Comparison of ENCODE assay signal across 8 cellular contexts in the genomic region with DNA sequence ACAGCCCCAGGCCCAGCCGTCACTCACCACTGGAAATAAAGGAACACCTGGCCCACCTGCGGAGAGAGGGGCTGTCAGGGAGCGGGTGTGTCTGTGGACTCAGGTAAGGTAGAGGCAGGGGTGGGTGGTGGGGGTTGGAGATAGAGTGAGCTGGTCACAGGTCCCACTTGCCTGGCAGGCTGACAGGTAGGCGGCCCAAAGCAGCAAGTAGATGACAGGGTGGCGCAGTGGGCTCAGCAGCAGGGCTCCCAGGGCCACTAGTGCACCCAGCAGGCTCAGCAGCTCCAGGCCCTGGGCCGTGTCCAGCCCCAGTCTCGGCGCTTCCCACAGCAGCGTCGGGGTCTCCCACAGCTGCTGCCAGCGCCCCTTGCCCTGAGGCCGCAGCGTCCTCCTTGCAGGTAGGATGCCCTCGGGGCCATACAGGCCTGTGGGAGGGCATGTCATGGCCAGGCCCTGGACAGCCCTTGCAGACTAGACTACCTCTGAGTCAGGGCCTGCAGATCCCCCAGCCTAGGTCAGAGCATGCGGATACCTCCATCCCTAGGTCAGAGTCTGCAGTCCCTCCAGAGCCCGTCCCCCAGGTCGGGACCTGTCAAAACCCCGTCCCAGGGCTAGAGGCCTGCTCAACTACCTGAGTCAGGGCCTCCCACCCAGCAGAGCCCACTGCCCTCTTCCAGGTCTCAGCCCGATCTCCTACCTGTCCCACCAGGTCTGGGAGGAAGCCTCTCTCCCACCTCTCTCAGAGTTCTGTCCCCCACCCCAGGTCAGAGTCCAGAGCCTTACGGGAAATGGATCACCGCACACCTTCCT. TPM values are rescaled to one million over a fixed set of nuclear protein-coding genes. Genes with fewer than 3 reads are reported as not detected.
A peak's percentile ranks its signal among the peaks of the same experiment; 100 is the strongest.
DNase-seq lines count a peak whose midpoint lies in the region; ATAC-seq, FAIRE-seq and TF ChIP-seq lines count a peak whose summit lies in the region.

No MANE protein-coding gene starts in this region.

- CTCF ChIA-PET in HepG2 (lab: Yijun Ruan, JAX; ENCODE audit: low intra/inter-chr PET ratio, low total read pairs), result no interaction called here

- H3K4me2 ChIP-seq in Karpas-422 (ENCODE audit: low read depth, low read length, poor library complexity, severe bottlenecking), result peak overlapping the region; percentile 91
- H3K4me2 ChIP-seq in HepG2 (ENCODE audit: low read depth, low read length), result peak overlapping the region; percentile 86

- POLR2A ChIA-PET in HepG2 (lab: Yijun Ruan, JAX), result interaction anchor here (1.3 to 3.9 kb wide), 5 partner anchors 9 to 263 kb away, joined by 4 to 97 read pairs (median 12); a partner anchor contains a TSS

- no peaks in the 10 kb centered on the region for H3K9me3 ChIP-seq in Karpas-422 (ENCODE audit: low read length)
- no peaks in the 10 kb centered on the region for H3K9me3 ChIP-seq in HepG2 (ENCODE audit: low read length)
- no peaks in the 10 kb centered on the region for H3K9me3 ChIP-seq in tibial nerve

- WGBS in HepG2 (ENCODE audit: low lambda C conversion rate), result 45% methylated on average over 6 of the region's 21 CpGs
- WGBS in tibial nerve, 2 donors, result 22 to 28% methylated on average over 10 to 12 of the region's 21 CpGs

- H3K9ac ChIP-seq in Karpas-422 (ENCODE audit: low read length), result peak overlapping the region; percentile 100
- peak overlapping the region; percentile 90 for H3K9ac ChIP-seq in HepG2 (ENCODE audit: insufficient read depth, low read depth, low read length)

- H3K4me1 ChIP-seq in Karpas-422 (ENCODE audit: low read length) (peaks cover 20% of the 10 kb centered on the region), HepG2 (ENCODE audit: insufficient read depth, low read length) (peaks cover 19% of the 10 kb centered on the region), tibial nerve (peaks cover 0 to 35% (median 16%) of the 10 kb centered on the region in 4 donors)

- H3K79me2 ChIP-seq in Karpas-422 (ENCODE audit: low read length), result peaks cover 39% of the 10 kb centered on the region
- H3K79me2 ChIP-seq in HepG2 (ENCODE audit: insufficient read depth, low read length), result peaks cover 31% of the 10 kb centered on the region

- H2AFZ ChIP-seq in Karpas-422 (ENCODE audit: low read length) (peak overlapping the region; percentile 93; the same call in 1 of the 2 replicates), HepG2 (ENCODE audit: low read length) (no peak overlapping the region)

- TF ChIP-seq POLR2A in HepG2 (IDR thresholded peaks at IDR 0.05; ENCODE audit: insufficient read depth in 1 of 2, low read depth in 2 of 2, low read length in 2 of 2), result no peak
- no peak for TF ChIP-seq POLR2A in tibial nerve (IDR thresholded peaks at IDR 0.05)

- ATAC-seq in HepG2 (peak; percentile 66), HG02759 (IDR thresholded peaks at IDR 0.05; ENCODE audit: unreplicated experiment) (no peak), HG03135 (IDR thresholded peaks at IDR 0.05; ENCODE audit: unreplicated experiment) (no peak)

- H3K27me3 ChIP-seq in Karpas-422 (ENCODE audit: low read length) (no peaks in the 10 kb centered on the region), brain microvascular endothelial cell (replicated peaks) (no peaks in the 10 kb centered on the region), HepG2 (ENCODE audit: control insufficient read depth in 1 of 2, insufficient read depth in 2 of 2, low read length in 2 of 2) (no peaks in the 10 kb centered on the region; a peak in 1 of 5 replicates), tibial nerve (no peaks in the 10 kb centered on the region)

- TF ChIP-seq CTCF in brain microvascular endothelial cell (IDR thresholded peaks at IDR 0.05; ENCODE audit: low read depth, low read length, missing control alignments) (no peak), HepG2 (CRISPR knock-in tag; IDR thresholded peaks at IDR 0.05) (no peak), tibial nerve (IDR thresholded peaks at IDR 0.05) (no peak)

- intact Hi-C loops in HepG2 (cut with micrococcal nuclease; ENCODE audit: unreplicated experiment), result no loop called here

- no peak for TF ChIP-seq EP300 in HepG2 (IDR thresholded peaks at IDR 0.05; ENCODE audit: low read depth in 2 of 2, low read length in 2 of 2)
- TF ChIP-seq EP300 in HepG2 (CRISPR knock-in tag; IDR thresholded peaks at IDR 0.05; ENCODE audit: borderline replicate concordance), result no peak
- TF ChIP-seq EP300 in tibial nerve (IDR thresholded peaks at IDR 0.05), result no peak

- TSS peak; percentile 76 for BruUV-seq in HepG2 (replicated peaks; lab: Mats Ljungman, UMichigan)

- no peaks in the 10 kb centered on the region for H3K36me3 ChIP-seq in Karpas-422 (ENCODE audit: insufficient read depth, low read length)
- peaks cover 25% of the 10 kb centered on the region for H3K36me3 ChIP-seq in brain microvascular endothelial cell (replicated peaks)
- H3K36me3 ChIP-seq in HepG2 (replicated peaks in 1 of 2; ENCODE audit: control insufficient read depth in 1 of 2, insufficient read depth in 2 of 2, low read length in 2 of 2), result peaks cover 2 to 10% of the 10 kb centered on the region in 2 experiments; a peak in 1 of 5 replicates
- H3K36me3 ChIP-seq in tibial nerve, result peaks cover 3 to 41% (median 21%) of the 10 kb centered on the region in 3 donors

- peak overlapping the region; percentile 60; the same call in 1 of the 2 replicates for H3K27ac ChIP-seq in Karpas-422 (ENCODE audit: low read length)
- H3K27ac ChIP-seq in brain microvascular endothelial cell, result peak overlapping the region; percentile 63
- peak overlapping the region; percentile 68 for H3K27ac ChIP-seq in HepG2 (ENCODE audit: extremely low read length, insufficient read depth, low read length)
- peak overlapping the region; percentile 83 to 93 (median 91) for H3K27ac ChIP-seq in tibial nerve

- H3K9me2 ChIP-seq in Karpas-422 (replicated peaks; ENCODE audit: insufficient read depth, low read length), result no peaks in the 10 kb centered on the region

- FAIRE-seq in HepG2 (lab: Jason Lieb, UNC), result no peak

- in situ Hi-C loops in brain microvascular endothelial cell (cut with HindIII; ENCODE audit: low pct_ligation_motif_present, low sequenced_read_pairs) (no loop called here), HepG2 (cut with HindIII; ENCODE audit: extremely low pct_ligation_motif_present, low pct_unique_long_range_greater_than_20kb) (no loop called here)

- H4K20me1 ChIP-seq in Karpas-422 (ENCODE audit: insufficient read depth, low read depth, low read length) (0 out of 2 replicates have a peak, but pooled peaks cover 3% of the 10 kb centered on the region), HepG2 (ENCODE audit: insufficient read depth, low read length) (no peaks in the 10 kb centered on the region)

- DNase-seq in NCI-H1105 (lab: John Stamatoyannopoulos, UW) (peak; percentile 2), NCI-H1105 treated with DMSO at 0.1 percent for 48 hours (lab: John Stamatoyannopoulos, UW) (no peak), Karpas-422 (peak; percentile 55), brain microvascular endothelial cell (no peak), HepG2 (ENCODE audit: low spot score) (no peak), tibial nerve (ENCODE audit: low spot score in 2 of 2) (no peak)

- no peak for TF ChIP-seq RAD21 in HepG2 (CRISPR knock-in tag; IDR thresholded peaks at IDR 0.05)

- H3K4me3 ChIP-seq in Karpas-422 (ENCODE audit: low read length), result peak overlapping the region; percentile 93
- peak overlapping the region; percentile 98 for H3K4me3 ChIP-seq in brain microvascular endothelial cell (ENCODE audit: low read depth, low read length)
- peak overlapping the region; percentile 90 to 99 (median 93) for H3K4me3 ChIP-seq in HepG2 (replicated peaks in 1 of 3; ENCODE audit: insufficient read depth in 1 of 3, low read depth in 2 of 3, low read length in 3 of 3)
- H3K4me3 ChIP-seq in tibial nerve, result peak overlapping the region; percentile 90 to 100 (median 96)

RNA-seq across cellular contexts. Expression of a gene that starts 0.7 kb away (rescaled TPM):
- 19.2 and 21.4 TPM in 2 replicates for total RNA-seq in Karpas-422 (2014; rRNA removed; shearing (Covaris generic); ENCODE audit: low replicate concordance)
- total RNA-seq in HepG2 (2016; rRNA removed; fragmentation: Illumina TruSeq; extraction: Trizol), result 10.2 and 30.6 TPM in 2 replicates
- 6.3 and 7.5 TPM in 2 replicates for total RNA-seq in HepG2 (2016; cell fraction: cytosol; rRNA removed; fragmentation: Illumina TruSeq; extraction: Trizol; ENCODE audit: low read depth)
- 8.1 and 32.3 TPM in 2 replicates for total RNA-seq in HepG2 (2016; cell fraction: insoluble cytoplasmic fraction; rRNA removed; fragmentation: Illumina TruSeq; extraction: Trizol)
- 12.9 and 13.8 TPM in 2 replicates for total RNA-seq in HepG2 (2016; cell fraction: membrane; rRNA removed; fragmentation: Illumina TruSeq; extraction: Trizol)
- 37.5 and 43.9 TPM in 2 replicates for total RNA-seq in HepG2 (2016; cell fraction: nucleus; rRNA removed; fragmentation: Illumina TruSeq; extraction: Trizol)
- 23.3 and 37.9 TPM in 2 replicates for polyA plus RNA-seq in HepG2 (2011; rRNA removed)
- 18.2 and 36.8 TPM in 2 replicates for polyA plus RNA-seq in HepG2 (2011; cell fraction: cytosol; rRNA removed)
- polyA plus RNA-seq in HepG2 (2011; cell fraction: nucleus; rRNA removed), result 284 and 409 TPM in 2 replicates
- 20.6 and 26.6 TPM in 2 replicates for polyA plus RNA-seq in HepG2 (2012)
- 9.6 and 9.7 TPM in 2 replicates for polyA plus RNA-seq in HepG2 (2016; cell fraction: cytosol; fragmentation: Illumina TruSeq; extraction: Trizol; ENCODE audit: low read depth)
- polyA plus RNA-seq in HepG2 (2016; cell fraction: insoluble cytoplasmic fraction; fragmentation: Illumina TruSeq; extraction: Trizol; ENCODE audit: low read depth), result 10.4 and 13.2 TPM in 2 replicates
- polyA plus RNA-seq in HepG2 (2016; cell fraction: membrane; fragmentation: Illumina TruSeq; extraction: Trizol; ENCODE audit: low read depth), result 11.7 and 14.1 TPM in 2 replicates
- 103 and 105 TPM in 2 replicates for polyA plus RNA-seq in HepG2 (2016; cell fraction: nucleus; fragmentation: Illumina TruSeq; extraction: Trizol; ENCODE audit: insufficient read depth, low read depth)
- polyA minus RNA-seq in HepG2 (2011; rRNA and poly(A)+ RNA removed; ENCODE audit: low replicate concordance), result 33.1 and 122 TPM in 2 replicates
- 51.0 and 56.0 TPM in 2 replicates for polyA minus RNA-seq in HepG2 (2011; cell fraction: cytosol; rRNA and poly(A)+ RNA removed)
- 27.5 and 28.8 TPM in 2 replicates for polyA minus RNA-seq in HepG2 (2011; cell fraction: nucleus; rRNA and poly(A)+ RNA removed)
- 10 to 100 TPM; 53.7 to 85.2 (median 58.1) TPM for total RNA-seq in tibial nerve

RNA-seq across cellular contexts. Expression of a gene that starts 1.2 kb away (rescaled TPM):
- total RNA-seq in Karpas-422 (2014; rRNA removed; shearing (Covaris generic); ENCODE audit: low replicate concordance), result 24.6 and 53.5 TPM in 2 replicates
- total RNA-seq in HepG2 (2016; rRNA removed; fragmentation: Illumina TruSeq; extraction: Trizol) (44.1 and 64.4 TPM in 2 replicates), tibial nerve (10 to 100 TPM; 43.9 to 57.3 (median 45.0) TPM)
- 21.9 and 25.9 TPM in 2 replicates for total RNA-seq in HepG2 (2016; cell fraction: cytosol; rRNA removed; fragmentation: Illumina TruSeq; extraction: Trizol; ENCODE audit: low read depth)
- total RNA-seq in HepG2 (2016; cell fraction: insoluble cytoplasmic fraction; rRNA removed; fragmentation: Illumina TruSeq; extraction: Trizol), result 38.6 and 60.9 TPM in 2 replicates
- total RNA-seq in HepG2 (2016; cell fraction: membrane; rRNA removed; fragmentation: Illumina TruSeq; extraction: Trizol), result 36.3 and 40.8 TPM in 2 replicates
- total RNA-seq in HepG2 (2016; cell fraction: nucleus; rRNA removed; fragmentation: Illumina TruSeq; extraction: Trizol), result 55.8 and 71.9 TPM in 2 replicates
- polyA plus RNA-seq in HepG2 (2011; rRNA removed), result 27.6 and 28.1 TPM in 2 replicates
- 14.9 and 27.9 TPM in 2 replicates for polyA plus RNA-seq in HepG2 (2011; cell fraction: cytosol; rRNA removed)
- polyA plus RNA-seq in HepG2 (2011; cell fraction: nucleus; rRNA removed), result 133 and 198 TPM in 2 replicates
- polyA plus RNA-seq in HepG2 (2012), result 18.5 and 22.1 TPM in 2 replicates
- 19.2 and 20.6 TPM in 2 replicates for polyA plus RNA-seq in HepG2 (2016; cell fraction: cytosol; fragmentation: Illumina TruSeq; extraction: Trizol; ENCODE audit: low read depth)
- polyA plus RNA-seq in HepG2 (2016; cell fraction: insoluble cytoplasmic fraction; fragmentation: Illumina TruSeq; extraction: Trizol; ENCODE audit: low read depth), result 35.4 and 35.6 TPM in 2 replicates
- polyA plus RNA-seq in HepG2 (2016; cell fraction: membrane; fragmentation: Illumina TruSeq; extraction: Trizol; ENCODE audit: low read depth), result 30.3 and 30.4 TPM in 2 replicates
- polyA plus RNA-seq in HepG2 (2016; cell fraction: nucleus; fragmentation: Illumina TruSeq; extraction: Trizol; ENCODE audit: insufficient read depth, low read depth), result 141 and 144 TPM in 2 replicates
- polyA minus RNA-seq in HepG2 (2011; rRNA and poly(A)+ RNA removed; ENCODE audit: low replicate concordance), result 32.7 and 68.1 TPM in 2 replicates
- polyA minus RNA-seq in HepG2 (2011; cell fraction: cytosol; rRNA and poly(A)+ RNA removed), result 16.6 and 22.2 TPM in 2 replicates
- 13.8 and 21.0 TPM in 2 replicates for polyA minus RNA-seq in HepG2 (2011; cell fraction: nucleus; rRNA and poly(A)+ RNA removed)

RNA-seq across cellular contexts. Expression of a gene that starts 18.6 kb away (rescaled TPM):
- 1.1 and 14.2 TPM in 2 replicates for total RNA-seq in Karpas-422 (2014; rRNA removed; shearing (Covaris generic); ENCODE audit: low replicate concordance)
- 2.1 and 3.7 TPM in 2 replicates for total RNA-seq in HepG2 (2016; rRNA removed; fragmentation: Illumina TruSeq; extraction: Trizol)
- 2.3 and 3.6 TPM in 2 replicates for total RNA-seq in HepG2 (2016; cell fraction: cytosol; rRNA removed; fragmentation: Illumina TruSeq; extraction: Trizol; ENCODE audit: low read depth)
- total RNA-seq in HepG2 (2016; cell fraction: insoluble cytoplasmic fraction; rRNA removed; fragmentation: Illumina TruSeq; extraction: Trizol), result 1.5 and 1.8 TPM in 2 replicates
- total RNA-seq in HepG2 (2016; cell fraction: membrane; rRNA removed; fragmentation: Illumina TruSeq; extraction: Trizol), result 2.2 and 2.9 TPM in 2 replicates
- total RNA-seq in HepG2 (2016; cell fraction: nucleus; rRNA removed; fragmentation: Illumina TruSeq; extraction: Trizol), result not detected in 2 replicates
- polyA plus RNA-seq in HepG2 (2011; rRNA removed), result 0.32 and 0.85 TPM in 2 replicates
- polyA plus RNA-seq in HepG2 (2011; cell fraction: cytosol; rRNA removed), result 1.9 and 4.5 TPM in 2 replicates
- polyA plus RNA-seq in HepG2 (2011; cell fraction: nucleus; rRNA removed), result 2.8 TPM in 2 replicates
- polyA plus RNA-seq in HepG2 (2012), result 1.1 TPM in 1 of 2 replicates, not detected in the other
- 4.0 and 4.2 TPM in 2 replicates for polyA plus RNA-seq in HepG2 (2016; cell fraction: cytosol; fragmentation: Illumina TruSeq; extraction: Trizol; ENCODE audit: low read depth)
- polyA plus RNA-seq in HepG2 (2016; cell fraction: insoluble cytoplasmic fraction; fragmentation: Illumina TruSeq; extraction: Trizol; ENCODE audit: low read depth), result 1.6 and 2.3 TPM in 2 replicates
- polyA plus RNA-seq in HepG2 (2016; cell fraction: membrane; fragmentation: Illumina TruSeq; extraction: Trizol; ENCODE audit: low read depth), result 2.3 and 2.8 TPM in 2 replicates
- polyA plus RNA-seq in HepG2 (2016; cell fraction: nucleus; fragmentation: Illumina TruSeq; extraction: Trizol; ENCODE audit: insufficient read depth, low read depth), result 2.8 and 3.5 TPM in 2 replicates
- polyA minus RNA-seq in HepG2 (2011; rRNA and poly(A)+ RNA removed; ENCODE audit: low replicate concordance), result 0.40 and 2.2 TPM in 2 replicates
- polyA minus RNA-seq in HepG2 (2011; cell fraction: cytosol; rRNA and poly(A)+ RNA removed), result 0.97 and 1.8 TPM in 2 replicates
- 1.4 TPM in 1 of 2 replicates, not detected in the other for polyA minus RNA-seq in HepG2 (2011; cell fraction: nucleus; rRNA and poly(A)+ RNA removed)
- total RNA-seq in tibial nerve, result 1 to 10 TPM in 3 of 4 donors, not detected in 1; 2.5 to 3.9 (median 3.3) TPM

RNA-seq across cellular contexts. Expression of a gene that starts 20.2 kb away (rescaled TPM):
- 0.93 and 3.9 TPM in 2 replicates for total RNA-seq in Karpas-422 (2014; rRNA removed; shearing (Covaris generic); ENCODE audit: low replicate concordance)
- 1.2 and 1.5 TPM in 2 replicates for total RNA-seq in HepG2 (2016; rRNA removed; fragmentation: Illumina TruSeq; extraction: Trizol)
- 1.2 and 1.7 TPM in 2 replicates for total RNA-seq in HepG2 (2016; cell fraction: cytosol; rRNA removed; fragmentation: Illumina TruSeq; extraction: Trizol; ENCODE audit: low read depth)
- total RNA-seq in HepG2 (2016; cell fraction: insoluble cytoplasmic fraction; rRNA removed; fragmentation: Illumina TruSeq; extraction: Trizol), result 1.3 and 2.0 TPM in 2 replicates
- 1.9 and 2.9 TPM in 2 replicates for total RNA-seq in HepG2 (2016; cell fraction: membrane; rRNA removed; fragmentation: Illumina TruSeq; extraction: Trizol)
- 1.7 and 2.7 TPM in 2 replicates for total RNA-seq in HepG2 (2016; cell fraction: nucleus; rRNA removed; fragmentation: Illumina TruSeq; extraction: Trizol)
- 2.9 and 5.0 TPM in 2 replicates for polyA plus RNA-seq in HepG2 (2011; rRNA removed)
- 2.3 and 3.0 TPM in 2 replicates for polyA plus RNA-seq in HepG2 (2011; cell fraction: cytosol; rRNA removed)
- 27.0 and 27.4 TPM in 2 replicates for polyA plus RNA-seq in HepG2 (2011; cell fraction: nucleus; rRNA removed)
- 1.8 and 3.2 TPM in 2 replicates for polyA plus RNA-seq in HepG2 (2012)
- polyA plus RNA-seq in HepG2 (2016; cell fraction: cytosol; fragmentation: Illumina TruSeq; extraction: Trizol; ENCODE audit: low read depth), result 2.6 and 2.7 TPM in 2 replicates
- 1.4 and 1.6 TPM in 2 replicates for polyA plus RNA-seq in HepG2 (2016; cell fraction: insoluble cytoplasmic fraction; fragmentation: Illumina TruSeq; extraction: Trizol; ENCODE audit: low read depth)
- polyA plus RNA-seq in HepG2 (2016; cell fraction: membrane; fragmentation: Illumina TruSeq; extraction: Trizol; ENCODE audit: low read depth), result 1.6 and 1.8 TPM in 2 replicates
- 3.9 and 5.8 TPM in 2 replicates for polyA plus RNA-seq in HepG2 (2016; cell fraction: nucleus; fragmentation: Illumina TruSeq; extraction: Trizol; ENCODE audit: insufficient read depth, low read depth)
- 5.0 TPM in 1 of 2 replicates, not detected in the other for polyA minus RNA-seq in HepG2 (2011; rRNA and poly(A)+ RNA removed; ENCODE audit: low replicate concordance)
- polyA minus RNA-seq in HepG2 (2011; cell fraction: cytosol; rRNA and poly(A)+ RNA removed), result 1.1 TPM in 1 of 2 replicates, not detected in the other
- 1.2 and 2.2 TPM in 2 replicates for polyA minus RNA-seq in HepG2 (2011; cell fraction: nucleus; rRNA and poly(A)+ RNA removed)
- not detected for total RNA-seq in tibial nerve

RNA-seq across cellular contexts. Expression of a gene that starts 23.0 kb away (rescaled TPM):
- total RNA-seq in Karpas-422 (2014; rRNA removed; shearing (Covaris generic); ENCODE audit: low replicate concordance), result 1.8 and 5.0 TPM in 2 replicates
- total RNA-seq in HepG2 (2016; rRNA removed; fragmentation: Illumina TruSeq; extraction: Trizol) (2.3 and 3.9 TPM in 2 replicates), tibial nerve (100 to 1,000 TPM in 1 of 4 donors, 10 to 100 TPM in 3; 33.1 to 239 (median 60.3) TPM)
- 1.0 and 1.1 TPM in 2 replicates for total RNA-seq in HepG2 (2016; cell fraction: cytosol; rRNA removed; fragmentation: Illumina TruSeq; extraction: Trizol; ENCODE audit: low read depth)
- total RNA-seq in HepG2 (2016; cell fraction: insoluble cytoplasmic fraction; rRNA removed; fragmentation: Illumina TruSeq; extraction: Trizol), result 2.2 and 3.5 TPM in 2 replicates
- total RNA-seq in HepG2 (2016; cell fraction: membrane; rRNA removed; fragmentation: Illumina TruSeq; extraction: Trizol), result 1.8 TPM in 2 replicates
- total RNA-seq in HepG2 (2016; cell fraction: nucleus; rRNA removed; fragmentation: Illumina TruSeq; extraction: Trizol), result 1.9 and 3.1 TPM in 2 replicates
- polyA plus RNA-seq in HepG2 (2011; rRNA removed), result 4.3 and 7.5 TPM in 2 replicates
- polyA plus RNA-seq in HepG2 (2011; cell fraction: cytosol; rRNA removed), result 4.9 and 6.1 TPM in 2 replicates
- 37.1 and 45.0 TPM in 2 replicates for polyA plus RNA-seq in HepG2 (2011; cell fraction: nucleus; rRNA removed)
- polyA plus RNA-seq in HepG2 (2012), result 3.0 and 4.0 TPM in 2 replicates
- 1.3 and 1.4 TPM in 2 replicates for polyA plus RNA-seq in HepG2 (2016; cell fraction: cytosol; fragmentation: Illumina TruSeq; extraction: Trizol; ENCODE audit: low read depth)
- 2.9 and 3.2 TPM in 2 replicates for polyA plus RNA-seq in HepG2 (2016; cell fraction: insoluble cytoplasmic fraction; fragmentation: Illumina TruSeq; extraction: Trizol; ENCODE audit: low read depth)
- polyA plus RNA-seq in HepG2 (2016; cell fraction: membrane; fragmentation: Illumina TruSeq; extraction: Trizol; ENCODE audit: low read depth), result 0.84 and 0.96 TPM in 2 replicates
- 3.0 and 4.9 TPM in 2 replicates for polyA plus RNA-seq in HepG2 (2016; cell fraction: nucleus; fragmentation: Illumina TruSeq; extraction: Trizol; ENCODE audit: insufficient read depth, low read depth)
- polyA minus RNA-seq in HepG2 (2011; rRNA and poly(A)+ RNA removed; ENCODE audit: low replicate concordance), result 1.9 and 3.4 TPM in 2 replicates
- 2.0 and 2.6 TPM in 2 replicates for polyA minus RNA-seq in HepG2 (2011; cell fraction: cytosol; rRNA and poly(A)+ RNA removed)
- polyA minus RNA-seq in HepG2 (2011; cell fraction: nucleus; rRNA and poly(A)+ RNA removed), result 3.6 and 4.0 TPM in 2 replicates

Comparison
In these comparisons a context has a peak if more than half of its experiments do, and no peak if none do; other contexts are left out.
1. DNase-seq: peak in NCI-H1105 (single experiment) and Karpas-422 (single experiment); none in NCI-H1105 treated with DMSO at 0.1 percent for 48 hours (single experiment), brain microvascular endothelial cell (single experiment), HepG2 (single experiment) and tibial nerve (0 of 2).
2. Peak in every context shown above with its lines, with median percentiles within 50 percentile points of each other: H3K27ac ChIP-seq and H3K4me3 ChIP-seq.